ENCODE assay signal across 8 cellular contexts in genomic region chr9:133478851-133479711, GRCh38. TPM values are rescaled to one million over a fixed set of nuclear protein-coding genes. Genes with fewer than 3 reads are reported as not detected.
DNase-seq lines count a peak whose midpoint lies in the region; FAIRE-seq and TF ChIP-seq lines count a peak whose summit lies in the region.

SLC2A6 (minus strand) TSS chr9:133479099; CDS start chr9:133479059, 40 bp downstream.

- H3K9ac ChIP-seq in subcutaneous abdominal adipose tissue (ENCODE audit: low read length in 5 of 5): peak within 1 kb of the TSS in 4 of 5 donors; percentile 38 to 70 (median 56)

- intact Hi-C loops in activated naive CD4-positive, alpha-beta T cell treated with anti-CD3 and anti-CD28 coated beads for 36 hours (cut with micrococcal nuclease): loop anchor here (1.0 kb wide), 1 partner anchor 20 kb away; the partner anchor contains the start of gene CACFD1

- peaks cover 6% of the 10 kb centered on the region for H3K4me1 Mint-ChIP-seq in activated naive CD4-positive, alpha-beta T cell treated with anti-CD3 and anti-CD28 coated beads for 36 hours (ENCODE audit: low read depth)

- H3K4me3 ChIP-seq in neutrophil (ENCODE audit: low read depth in 1 of 2, low read length in 1 of 2): peak within 1 kb of the TSS; percentile 39 to 56
- peak within 1 kb of the TSS in 4 of 5 donors; percentile 50 to 69 (median 62) for H3K4me3 ChIP-seq in subcutaneous abdominal adipose tissue (ENCODE audit: low read depth in 1 of 5, low read length in 5 of 5)

- H3K27ac ChIP-seq in neutrophil: no peak within 1 kb of the TSS
- H3K27ac ChIP-seq in subcutaneous abdominal adipose tissue (ENCODE audit: low read depth, low read length): no peak within 1 kb of the TSS

- no peaks in the 10 kb centered on the region for H3K36me3 Mint-ChIP-seq in activated naive CD4-positive, alpha-beta T cell treated with anti-CD3 and anti-CD28 coated beads for 36 hours (ENCODE audit: low read depth)

- no peaks in the 10 kb centered on the region for H3K27me3 Mint-ChIP-seq in activated naive CD4-positive, alpha-beta T cell treated with anti-CD3 and anti-CD28 coated beads for 36 hours (ENCODE audit: low read depth)

- peak within 1 kb of the TSS; percentile 65 for H3K4me3 Mint-ChIP-seq in activated naive CD4-positive, alpha-beta T cell treated with anti-CD3 and anti-CD28 coated beads for 36 hours

- no peak for FAIRE-seq in H54 (lab: Jason Lieb, UNC)

- H3K4me1 ChIP-seq in neutrophil (ENCODE audit: control insufficient read depth in 1 of 2, insufficient read depth in 1 of 2, low read depth in 1 of 2, low read length in 1 of 2) (peaks cover 11 to 14% of the 10 kb centered on the region in 2 experiments), subcutaneous abdominal adipose tissue (ENCODE audit: control insufficient read depth in 5 of 5, insufficient read depth in 5 of 5, low read length in 5 of 5) (peaks cover 1 to 38% (median 18%) of the 10 kb centered on the region in 5 donors)

- H3K27ac Mint-ChIP-seq in activated naive CD4-positive, alpha-beta T cell treated with anti-CD3 and anti-CD28 coated beads for 36 hours: no peak within 1 kb of the TSS

- H3K9me3 Mint-ChIP-seq in activated naive CD4-positive, alpha-beta T cell treated with anti-CD3 and anti-CD28 coated beads for 36 hours: no peaks in the 10 kb centered on the region

- in situ Hi-C loops in G401 (cut with HindIII; ENCODE audit: low sequenced_read_pairs): no loop called here

- H3K36me3 ChIP-seq in neutrophil (no peaks in the 10 kb centered on the region), subcutaneous abdominal adipose tissue (ENCODE audit: control insufficient read depth in 5 of 5, insufficient read depth in 5 of 5, low read length in 5 of 5) (peaks cover 0 to 8% (median 3%) of the 10 kb centered on the region in 5 donors)

- H3K27me3 ChIP-seq in neutrophil: peaks cover 85% of the 10 kb centered on the region
- H3K27me3 ChIP-seq in subcutaneous abdominal adipose tissue (ENCODE audit: control insufficient read depth in 5 of 5, insufficient read depth in 4 of 5, low read length in 5 of 5): peaks cover 0 to 4% (median 0%) of the 10 kb centered on the region in 5 donors

- peak; percentile 81 for TF ChIP-seq POLR2A in H54 (IDR thresholded peaks at IDR 0.05; ENCODE audit: low read depth, low read length)

- peak; percentile 12 for TF ChIP-seq CTCF in neutrophil (IDR thresholded peaks at IDR 0.05)

- H3K9me3 ChIP-seq in neutrophil (no peaks in the 10 kb centered on the region), subcutaneous abdominal adipose tissue (ENCODE audit: control insufficient read depth in 5 of 5, low read length in 5 of 5) (no peaks in the 10 kb centered on the region)

- CTCF ChIA-PET in activated naive CD4-positive, alpha-beta T cell treated with anti-CD3 and anti-CD28 coated beads for 36 hours (lab: Charles Lee): interaction anchor here (1.0 to 2.2 kb wide), 5 partner anchors 8 to 515 kb away, joined by 3 to 7 read pairs (median 3); no protein-coding TSS in a partner anchor

- DNase-seq in G401 (ENCODE audit: low spot score) (peak; percentile 93), H54 (ENCODE audit: insufficient read length, low spot score) (peak; percentile 99), LoVo (ENCODE audit: low spot score) (peak; percentile 85), SK-N-DZ (ENCODE audit: low spot score) (peak; percentile 87), germinal center (ENCODE audit: low spot score) (peak; percentile 94)
- DNase-seq in activated naive CD4-positive, alpha-beta T cell treated with anti-CD3 and anti-CD28 coated beads for 36 hours: peak; percentile 75

RNA-seq across cellular contexts. Expression of gene SLC2A6, which starts in this region (rescaled TPM):
- total RNA-seq in G401 (2014; rRNA removed; shearing (Covaris generic)): 5.5 and 6.8 TPM in 2 replicates
- 12.3 and 16.2 TPM in 2 replicates for polyA plus RNA-seq in SK-N-DZ (2014; cell fraction: cytosol; rRNA removed)
- 11.7 and 14.6 TPM in 2 replicates for polyA plus RNA-seq in SK-N-DZ (2014; cell fraction: nucleus; rRNA removed)
- total RNA-seq in activated naive CD4-positive, alpha-beta T cell treated with anti-CD3 and anti-CD28 coated beads for 36 hours: under 1 TPM; 0.62 to 0.83 TPM

Comparison
In these comparisons a context has a peak if more than half of its experiments do, and no peak if none do; other contexts are left out.
1. Peak in DNase-seq in activated naive CD4-positive, alpha-beta T cell treated with anti-CD3 and anti-CD28 coated beads for 36 hours; RNA of the gene not detected or under 1 TPM.